ENCODE assay signal across 10 cellular contexts in the genomic region with DNA sequence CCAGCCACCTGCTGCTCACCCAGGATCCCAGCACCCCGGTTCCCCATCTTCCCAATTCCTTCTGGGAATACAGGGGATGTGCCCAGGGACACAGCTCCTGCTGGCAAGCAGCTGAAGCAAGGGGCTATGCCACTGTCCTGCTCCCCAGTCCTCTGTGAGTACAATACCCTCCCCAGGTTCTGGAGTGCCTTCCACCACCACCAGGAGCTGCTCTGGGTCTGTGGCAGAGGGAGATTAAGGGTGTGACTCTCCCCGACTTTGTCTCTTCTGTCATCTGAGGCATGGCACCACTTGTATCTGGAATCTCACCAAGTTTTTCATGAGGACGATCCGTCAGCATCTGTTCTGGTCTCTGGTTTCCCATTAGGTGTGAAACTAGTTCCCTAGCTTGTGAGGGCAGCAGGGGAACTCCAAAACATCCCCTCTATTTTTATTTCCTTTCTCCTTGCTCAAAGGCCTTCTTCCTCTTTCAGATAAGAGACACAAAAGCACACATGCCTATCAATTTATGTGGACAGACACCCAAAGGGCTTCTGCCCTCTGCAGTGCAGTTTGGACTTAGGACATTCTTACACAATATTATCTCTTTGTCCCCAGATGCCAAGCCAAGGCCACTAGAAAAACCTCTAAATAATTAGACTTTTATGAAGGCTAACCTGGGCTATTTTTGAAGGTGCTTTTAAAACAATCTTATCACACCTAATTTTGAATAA. TPM values are rescaled to one million over a fixed set of nuclear protein-coding genes. Genes with fewer than 3 reads are reported as not detected.
DNase-seq lines count a peak whose midpoint lies in the region; ATAC-seq and TF ChIP-seq lines count a peak whose summit lies in the region.
"Had no signal": no experiment of that assay in that cellular context is flagged by ENCODE, and none has a peak within 500 bp of the region (broad histone marks: within the 10 kb centered on the region; RNA-seq: fewer than 3 reads in every experiment).

No MANE protein-coding gene starts in this region.

- H3K27ac ChIP-seq in A673 (ENCODE audit: low read depth, low read length, poor library complexity, severe bottlenecking) (no peak overlapping the region), Peyer's patch (peak overlapping the region in 3 of 4 donors; percentile 4 to 84 (median 82)), uterus (no peak overlapping the region)
- H3K27ac ChIP-seq in effector memory CD4-positive, alpha-beta T cell (ENCODE audit: insufficient read depth, low read length, poor library complexity, severe bottlenecking): no peak overlapping the region

- H3K4me3 ChIP-seq in A673 (ENCODE audit: low read depth, low read length, poor library complexity, severe bottlenecking): no peak overlapping the region
- no peak overlapping the region for H3K4me3 ChIP-seq in Peyer's patch
- H3K4me3 ChIP-seq in effector memory CD4-positive, alpha-beta T cell (ENCODE audit: insufficient read depth, low read depth, low read length, poor library complexity, severe bottlenecking): no peak overlapping the region
- H3K4me3 ChIP-seq in uterus: no peak overlapping the region
- H3K4me3 ChIP-seq: skin epidermis had no signal

- BruUV-seq in A673 (replicated peaks; lab: Mats Ljungman, UMichigan): no TSS peak

- no peaks in the 10 kb centered on the region for H3K9me3 ChIP-seq in A673 (ENCODE audit: low read depth, low read length, poor library complexity, severe bottlenecking)
- H3K9me3 ChIP-seq in Peyer's patch: no peaks in the 10 kb centered on the region
- H3K9me3 ChIP-seq in effector memory CD4-positive, alpha-beta T cell (ENCODE audit: control insufficient read depth, low read length): no peaks in the 10 kb centered on the region
- H3K9me3 ChIP-seq in uterus: no peaks in the 10 kb centered on the region

- DNase-seq in A673 (ENCODE audit: low spot score) (no peak), Peyer's patch (no peak), left ventricle myocardium superior (no peak), uterus (no peak)
- DNase-seq in effector memory CD4-positive, alpha-beta T cell: no peak
- DNase-seq in activated CD4-positive, alpha-beta T cell treated with anti-CD3 and anti-CD28 coated beads, Interleukin-2, amount 50 U/mL, for 1 hour: no peak
- DNase-seq: NCI-H748 treated with DMSO at 0.1 percent for 48 hours had no signal

- H3K27me3 ChIP-seq in A673 (replicated peaks; ENCODE audit: insufficient read depth, low read depth, low read length, poor library complexity) (no peaks in the 10 kb centered on the region), Peyer's patch (no peaks in the 10 kb centered on the region), uterus (no peaks in the 10 kb centered on the region)
- no peaks in the 10 kb centered on the region for H3K27me3 ChIP-seq in effector memory CD4-positive, alpha-beta T cell (replicated peaks; ENCODE audit: control insufficient read depth, insufficient read depth, low read length, poor library complexity, severe bottlenecking)

- H3K36me3 ChIP-seq in A673 (ENCODE audit: insufficient read depth, low read length, poor library complexity, severe bottlenecking): no peaks in the 10 kb centered on the region
- H3K36me3 ChIP-seq in Peyer's patch: peaks cover 0 to 25% (median 0%) of the 10 kb centered on the region in 3 donors
- no peaks in the 10 kb centered on the region for H3K36me3 ChIP-seq in effector memory CD4-positive, alpha-beta T cell (ENCODE audit: control insufficient read depth, insufficient read depth, low read length)
- H3K36me3 ChIP-seq in uterus: no peaks in the 10 kb centered on the region

- CTCF ChIA-PET in A673 (lab: Charles Lee): no interaction called here

- TF ChIP-seq CTCF in A673 (conservative IDR thresholded peaks at IDR 0.05; ENCODE audit: low read depth, low read length) (peak; percentile 34; the same call in 1 of the 2 replicates), Peyer's patch (IDR thresholded peaks at IDR 0.05) (peak in 2 of 6 experiments; percentile 46 to 48), uterus (IDR thresholded peaks at IDR 0.05) (no peak)

- POLR2A ChIA-PET in A673 (lab: Charles Lee; ENCODE audit: low non-redundant PET): no interaction called here

- intact Hi-C loops in A673 (cut with micrococcal nuclease; ENCODE audit: unreplicated experiment): no loop called here
- intact Hi-C loops in left ventricle myocardium superior (cut with micrococcal nuclease): no loop called here
- intact Hi-C loops in uterus (cut with DNase I; ENCODE audit: low total_unique reads): no loop called here

- H3K4me1 ChIP-seq in A673 (ENCODE audit: insufficient read depth, low read length, poor library complexity, severe bottlenecking): no peaks in the 10 kb centered on the region
- peaks cover 0 to 44% (median 1%) of the 10 kb centered on the region in 4 donors for H3K4me1 ChIP-seq in Peyer's patch
- no peaks in the 10 kb centered on the region for H3K4me1 ChIP-seq in effector memory CD4-positive, alpha-beta T cell (ENCODE audit: control insufficient read depth, insufficient read depth, low read length, poor library complexity, severe bottlenecking)
- H3K4me1 ChIP-seq in uterus: no peaks in the 10 kb centered on the region

- ATAC-seq in GM18868 (IDR thresholded peaks at IDR 0.05; ENCODE audit: unreplicated experiment) (peak; percentile 81), left ventricle myocardium superior (peak; percentile 87), HG03378 (IDR thresholded peaks at IDR 0.05; ENCODE audit: unreplicated experiment) (no peak)

- no peak for TF ChIP-seq POLR2A in Peyer's patch (IDR thresholded peaks at IDR 0.05)
- no peak for TF ChIP-seq POLR2A in uterus (IDR thresholded peaks at IDR 0.05)

RNA-seq across cellular contexts. Expression of gene MGST2, which starts 26.8 kb away (rescaled TPM):
- 7.0 and 8.6 TPM in 2 replicates for total RNA-seq in A673 (2021)
- total RNA-seq in Peyer's patch: 100 to 1,000 TPM in 1 of 4 donors, 10 to 100 TPM in 3; 21.5 to 137 (median 83.4) TPM
- total RNA-seq in left ventricle myocardium superior: 112 TPM
- 100 to 1,000 TPM in 1 of 4 donors, 10 to 100 TPM in 3; 19.4 to 141 (median 40.7) TPM for total RNA-seq in uterus

Comparison
In these comparisons a context has a peak if more than half of its experiments do, and no peak if none do; other contexts are left out.
1. H3K27ac ChIP-seq: peak in Peyer's patch (3 of 4); none in A673 (single experiment), effector memory CD4-positive, alpha-beta T cell (single experiment) and uterus (0 of 2).